In the genomic region with DNA sequence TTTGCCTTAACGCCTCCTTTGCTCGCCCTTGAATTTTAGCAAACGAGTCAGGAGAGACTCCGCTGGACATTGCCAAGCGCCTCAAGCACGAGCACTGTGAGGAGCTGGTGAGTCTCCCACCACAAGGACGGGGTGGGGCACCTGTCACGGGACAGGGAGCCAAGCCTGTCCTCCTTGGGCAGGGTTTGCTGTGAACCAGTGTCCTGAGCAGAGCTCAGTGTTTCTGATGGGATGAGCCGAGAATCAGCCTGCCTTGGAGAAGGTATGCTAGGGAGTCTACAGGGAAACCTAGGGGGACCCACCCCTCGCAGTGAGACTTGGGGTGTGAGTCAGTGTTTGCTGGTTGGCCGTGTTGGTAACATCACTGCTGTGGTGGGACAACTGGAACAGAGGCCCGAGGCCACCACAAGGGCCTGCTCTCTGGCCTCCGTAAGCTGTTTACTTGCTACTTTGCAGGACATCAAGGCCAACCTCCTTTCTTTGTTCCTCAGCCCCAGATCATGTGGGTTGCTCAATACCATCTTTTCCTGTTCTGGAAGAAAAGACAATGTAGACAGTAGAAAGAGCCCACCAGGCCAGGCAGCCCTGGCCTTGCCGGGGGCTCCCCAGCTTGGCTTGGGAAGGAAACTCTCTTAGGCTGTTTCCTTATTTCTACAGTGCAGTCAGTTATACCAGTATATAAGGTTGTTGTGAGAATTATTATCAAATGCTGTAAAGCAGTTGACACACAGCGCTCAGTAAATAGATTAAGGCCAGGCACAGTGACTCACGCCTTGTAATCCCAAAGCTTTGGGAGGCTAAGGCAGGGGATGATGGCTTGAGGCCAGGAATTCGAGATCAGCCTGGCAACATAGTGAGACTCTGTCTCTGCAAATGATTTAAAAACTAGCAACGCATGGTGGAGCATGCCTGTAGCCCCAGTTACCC, we compare ENCODE assay signal across 1 cellular context.
TF ChIP-seq lines count a peak whose summit lies in the region.

No MANE protein-coding gene starts in this region.

TF ChIP-seq in A549, 52 proteins besides CTCF, POLR2A, EP300 and RAD21 (continued from another document):
- TF ChIP-seq, protein P1, sequence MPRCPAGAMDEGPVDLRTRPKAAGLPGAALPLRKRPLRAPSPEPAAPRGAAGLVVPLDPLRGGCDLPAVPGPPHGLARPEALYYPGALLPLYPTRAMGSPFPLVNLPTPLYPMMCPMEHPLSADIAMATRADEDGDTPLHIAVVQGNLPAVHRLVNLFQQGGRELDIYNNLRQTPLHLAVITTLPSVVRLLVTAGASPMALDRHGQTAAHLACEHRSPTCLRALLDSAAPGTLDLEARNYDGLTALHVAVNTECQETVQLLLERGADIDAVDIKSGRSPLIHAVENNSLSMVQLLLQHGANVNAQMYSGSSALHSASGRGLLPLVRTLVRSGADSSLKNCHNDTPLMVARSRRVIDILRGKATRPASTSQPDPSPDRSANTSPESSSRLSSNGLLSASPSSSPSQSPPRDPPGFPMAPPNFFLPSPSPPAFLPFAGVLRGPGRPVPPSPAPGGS (IDR thresholded peaks at IDR 0.05) = 0 out of 3 replicates have a peak, but pooled peaks have one; percentile 54
- TF ChIP-seq JUN (IDR thresholded peaks at IDR 0.05) = peak; percentile 82 to 90; a peak in 4 of 5 replicates
- TF ChIP-seq HOXA7 (CRISPR knock-in tag; IDR thresholded peaks at IDR 0.05) = no peak
- TF ChIP-seq ZNF302 (CRISPR knock-in tag; IDR thresholded peaks at IDR 0.05) = no peak
- TF ChIP-seq RCOR1 (IDR thresholded peaks at IDR 0.05; ENCODE audit: low read depth, low read length) = no peak
- TF ChIP-seq TFCP2L1 (CRISPR knock-in tag; IDR thresholded peaks at IDR 0.05) = no peak
- peak; percentile 75 for TF ChIP-seq GATA3 (IDR thresholded peaks at IDR 0.05; ENCODE audit: borderline replicate concordance)
- TF ChIP-seq ZC3H11A (IDR thresholded peaks at IDR 0.05) = no peak
- no peak for TF ChIP-seq ESRRA (IDR thresholded peaks at IDR 0.05; ENCODE audit: borderline replicate concordance, low read length)
- TF ChIP-seq MAFK (IDR thresholded peaks at IDR 0.05; ENCODE audit: partially characterized antibody) = no peak
- no peak for TF ChIP-seq EHMT2 (IDR thresholded peaks at IDR 0.05; ENCODE audit: low read depth)
- TF ChIP-seq, protein P2, sequence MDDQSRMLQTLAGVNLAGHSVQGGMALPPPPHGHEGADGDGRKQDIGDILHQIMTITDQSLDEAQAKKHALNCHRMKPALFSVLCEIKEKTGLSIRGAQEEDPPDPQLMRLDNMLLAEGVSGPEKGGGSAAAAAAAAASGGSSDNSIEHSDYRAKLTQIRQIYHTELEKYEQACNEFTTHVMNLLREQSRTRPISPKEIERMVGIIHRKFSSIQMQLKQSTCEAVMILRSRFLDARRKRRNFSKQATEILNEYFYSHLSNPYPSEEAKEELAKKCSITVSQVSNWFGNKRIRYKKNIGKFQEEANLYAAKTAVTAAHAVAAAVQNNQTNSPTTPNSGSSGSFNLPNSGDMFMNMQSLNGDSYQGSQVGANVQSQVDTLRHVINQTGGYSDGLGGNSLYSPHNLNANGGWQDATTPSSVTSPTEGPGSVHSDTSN (IDR thresholded peaks at IDR 0.05) = no peak
- TF ChIP-seq NPAS2 (CRISPR knock-in tag; IDR thresholded peaks at IDR 0.05; ENCODE audit: borderline replicate concordance) = no peak
- TF ChIP-seq FOSB (CRISPR knock-in tag; IDR thresholded peaks at IDR 0.05) = no peak
- no peak for TF ChIP-seq CHD4 (IDR thresholded peaks at IDR 0.05; ENCODE audit: borderline replicate concordance)
- TF ChIP-seq, protein P3, sequence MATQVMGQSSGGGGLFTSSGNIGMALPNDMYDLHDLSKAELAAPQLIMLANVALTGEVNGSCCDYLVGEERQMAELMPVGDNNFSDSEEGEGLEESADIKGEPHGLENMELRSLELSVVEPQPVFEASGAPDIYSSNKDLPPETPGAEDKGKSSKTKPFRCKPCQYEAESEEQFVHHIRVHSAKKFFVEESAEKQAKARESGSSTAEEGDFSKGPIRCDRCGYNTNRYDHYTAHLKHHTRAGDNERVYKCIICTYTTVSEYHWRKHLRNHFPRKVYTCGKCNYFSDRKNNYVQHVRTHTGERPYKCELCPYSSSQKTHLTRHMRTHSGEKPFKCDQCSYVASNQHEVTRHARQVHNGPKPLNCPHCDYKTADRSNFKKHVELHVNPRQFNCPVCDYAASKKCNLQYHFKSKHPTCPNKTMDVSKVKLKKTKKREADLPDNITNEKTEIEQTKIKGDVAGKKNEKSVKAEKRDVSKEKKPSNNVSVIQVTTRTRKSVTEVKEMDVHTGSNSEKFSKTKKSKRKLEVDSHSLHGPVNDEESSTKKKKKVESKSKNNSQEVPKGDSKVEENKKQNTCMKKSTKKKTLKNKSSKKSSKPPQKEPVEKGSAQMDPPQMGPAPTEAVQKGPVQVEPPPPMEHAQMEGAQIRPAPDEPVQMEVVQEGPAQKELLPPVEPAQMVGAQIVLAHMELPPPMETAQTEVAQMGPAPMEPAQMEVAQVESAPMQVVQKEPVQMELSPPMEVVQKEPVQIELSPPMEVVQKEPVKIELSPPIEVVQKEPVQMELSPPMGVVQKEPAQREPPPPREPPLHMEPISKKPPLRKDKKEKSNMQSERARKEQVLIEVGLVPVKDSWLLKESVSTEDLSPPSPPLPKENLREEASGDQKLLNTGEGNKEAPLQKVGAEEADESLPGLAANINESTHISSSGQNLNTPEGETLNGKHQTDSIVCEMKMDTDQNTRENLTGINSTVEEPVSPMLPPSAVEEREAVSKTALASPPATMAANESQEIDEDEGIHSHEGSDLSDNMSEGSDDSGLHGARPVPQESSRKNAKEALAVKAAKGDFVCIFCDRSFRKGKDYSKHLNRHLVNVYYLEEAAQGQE (IDR thresholded peaks at IDR 0.05) = no peak
- TF ChIP-seq MAX (IDR thresholded peaks at IDR 0.05) = peak; percentile 78
- no peak for TF ChIP-seq ZSCAN20 (CRISPR knock-in tag; IDR thresholded peaks at IDR 0.05)
